In genomic region chr5:41903892-41904799, GRCh38 we compare ENCODE assay signal across 1 cellular context.
TF ChIP-seq lines count a peak whose summit lies in the region.

A gene with protein sequence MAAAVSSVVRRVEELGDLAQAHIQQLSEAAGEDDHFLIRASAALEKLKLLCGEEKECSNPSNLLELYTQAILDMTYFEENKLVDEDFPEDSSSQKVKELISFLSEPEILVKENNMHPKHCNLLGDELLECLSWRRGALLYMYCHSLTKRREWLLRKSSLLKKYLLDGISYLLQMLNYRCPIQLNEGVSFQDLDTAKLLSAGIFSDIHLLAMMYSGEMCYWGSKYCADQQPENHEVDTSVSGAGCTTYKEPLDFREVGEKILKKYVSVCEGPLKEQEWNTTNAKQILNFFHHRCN (plus strand): TSS chr5:41904344. CDS start chr5:41904368, 24 bp downstream.

TF ChIP-seq in HepG2, 621 proteins besides CTCF, POLR2A, EP300 and RAD21 (continued from another document and continues in another):
- TF ChIP-seq PBX3 (CRISPR knock-in tag; IDR thresholded peaks at IDR 0.05; ENCODE audit: borderline replicate concordance) (no peak), HES4 (CRISPR knock-in tag; IDR thresholded peaks at IDR 0.05; ENCODE audit: borderline replicate concordance) (peak; percentile 91; the same call in 1 of the 2 replicates), MEIS2 (CRISPR knock-in tag; IDR thresholded peaks at IDR 0.05) (peak; percentile 42; the same call in 1 of the 2 replicates), RXRA (CRISPR knock-in tag; IDR thresholded peaks at IDR 0.05) (peak; percentile 93), SAFB2 (CRISPR knock-in tag; IDR thresholded peaks at IDR 0.05; ENCODE audit: borderline replicate concordance, low read depth) (no peak), SMYD3 (CRISPR knock-in tag; IDR thresholded peaks at IDR 0.05) (no peak), NFYC (CRISPR knock-in tag; IDR thresholded peaks at IDR 0.05) (peak; percentile 94), ARNT2 (CRISPR knock-in tag; IDR thresholded peaks at IDR 0.05; ENCODE audit: low read depth) (peak; percentile 75; the same call in 1 of the 2 replicates), GATAD2A (CRISPR knock-in tag; IDR thresholded peaks at IDR 0.05) (peak; percentile 34; the same call in 1 of the 2 replicates), ZNF362 (CRISPR knock-in tag; IDR thresholded peaks at IDR 0.05; ENCODE audit: borderline replicate concordance) (peak; percentile 39; the same call in 1 of the 2 replicates), PCBP1 (IDR thresholded peaks at IDR 0.05; ENCODE audit: borderline replicate concordance, low read depth, low read length) (0 out of 2 replicates have a peak, but pooled peaks have one; percentile 77), PRDM10 (CRISPR knock-in tag; IDR thresholded peaks at IDR 0.05; ENCODE audit: low read depth) (no peak; the same call in 1 of the 2 replicates), KDM6A (CRISPR knock-in tag; IDR thresholded peaks at IDR 0.05; ENCODE audit: low read depth) (peak; percentile 18; the same call in 1 of the 2 replicates), MZF1 (CRISPR knock-in tag; IDR thresholded peaks at IDR 0.05; ENCODE audit: borderline replicate concordance) (0 out of 2 replicates have a peak, but pooled peaks have one; percentile 21), CREB3 (CRISPR knock-in tag; IDR thresholded peaks at IDR 0.05) (no peak), ZNF10 (CRISPR knock-in tag; IDR thresholded peaks at IDR 0.05; ENCODE audit: borderline replicate concordance, low read depth) (no peak), DMAP1 (CRISPR knock-in tag; IDR thresholded peaks at IDR 0.05) (peak; percentile 92), SNRNP70 (IDR thresholded peaks at IDR 0.05; ENCODE audit: low read depth, low read length) (no peak), ZNF317 (CRISPR knock-in tag; IDR thresholded peaks at IDR 0.05) (peak; percentile 79), EZH2 (conservative IDR thresholded peaks at IDR 0.05; ENCODE audit: low read depth, low read length) (no peak), CENPT (CRISPR knock-in tag; IDR thresholded peaks at IDR 0.05; ENCODE audit: low read depth) (0 out of 2 replicates have a peak, but pooled peaks have one; percentile 61), NONO (IDR thresholded peaks at IDR 0.05) (no peak), NONO (CRISPR knock-in tag; conservative IDR thresholded peaks at IDR 0.05) (peak; percentile 62), TP53 (CRISPR knock-in tag; conservative IDR thresholded peaks at IDR 0.05) (0 out of 2 replicates have a peak, but pooled peaks have one; percentile 76), AHR (CRISPR knock-in tag; IDR thresholded peaks at IDR 0.05) (peak; percentile 88; the same call in 1 of the 2 replicates), MTERF4 (CRISPR knock-in tag; IDR thresholded peaks at IDR 0.05) (0 out of 2 replicates have a peak, but pooled peaks have one; percentile 44), ZSCAN22 (CRISPR knock-in tag; IDR thresholded peaks at IDR 0.05) (peak; percentile 58; the same call in 1 of the 2 replicates), PHB2 (IDR thresholded peaks at IDR 0.05; ENCODE audit: partially characterized antibody) (no peak), ZNF260 (CRISPR knock-in tag; IDR thresholded peaks at IDR 0.05; ENCODE audit: borderline replicate concordance, low read depth) (no peak), BRF2 (CRISPR knock-in tag; IDR thresholded peaks at IDR 0.05) (0 out of 2 replicates have a peak, but pooled peaks have one; percentile 55), SMC3 (IDR thresholded peaks at IDR 0.05; ENCODE audit: low read length) (no peak), SOX6 (IDR thresholded peaks at IDR 0.05) (no peak), SOX6 (CRISPR knock-in tag; IDR thresholded peaks at IDR 0.05) (peak; percentile 76), FOXA3 (CRISPR knock-in tag; IDR thresholded peaks at IDR 0.05) (peak; percentile 38), HNRNPH1 (optimal IDR thresholded peaks at IDR 0.05; ENCODE audit: low read depth, low read length) (peak; percentile 29), NFE2L2 (IDR thresholded peaks at IDR 0.05; ENCODE audit: low read length) (no peak), BHLHE40 (IDR thresholded peaks at IDR 0.05; ENCODE audit: low read length) (peak; percentile 99), HNF4A (CRISPR knock-in tag; IDR thresholded peaks at IDR 0.05) (0 out of 2 replicates have a peak, but pooled peaks have one; percentile 9)
- TF ChIP-seq, protein P1, sequence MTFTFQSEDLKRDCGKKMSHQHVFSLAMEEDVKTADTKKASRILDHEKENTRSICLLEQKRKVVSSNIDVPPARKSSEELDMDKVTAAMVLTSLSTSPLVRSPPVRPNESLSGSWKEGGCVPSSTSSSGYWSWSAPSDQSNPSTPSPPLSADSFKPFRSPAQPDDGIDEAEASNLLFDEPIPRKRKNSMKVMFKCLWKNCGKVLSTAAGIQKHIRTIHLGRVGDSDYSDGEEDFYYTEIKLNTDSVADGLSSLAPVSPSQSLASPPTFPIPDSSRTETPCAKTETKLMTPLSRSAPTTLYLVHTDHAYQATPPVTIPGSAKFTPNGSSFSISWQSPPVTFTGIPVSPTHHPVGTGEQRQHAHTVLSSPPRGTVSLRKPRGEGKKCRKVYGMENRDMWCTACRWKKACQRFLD (CRISPR knock-in tag; IDR thresholded peaks at IDR 0.05; ENCODE audit: borderline replicate concordance) = peak; percentile 34; the same call in 1 of the 2 replicates
- TF ChIP-seq, protein P2, sequence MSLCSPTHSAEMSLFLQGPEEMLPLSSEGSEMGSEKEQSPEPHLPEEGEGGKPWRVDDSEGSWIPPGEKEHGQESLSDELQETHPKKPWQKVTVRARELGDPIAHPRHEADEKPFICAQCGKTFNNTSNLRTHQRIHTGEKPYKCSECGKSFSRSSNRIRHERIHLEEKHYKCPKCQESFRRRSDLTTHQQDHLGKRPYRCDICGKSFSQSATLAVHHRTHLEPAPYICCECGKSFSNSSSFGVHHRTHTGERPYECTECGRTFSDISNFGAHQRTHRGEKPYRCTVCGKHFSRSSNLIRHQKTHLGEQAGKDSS (CRISPR knock-in tag; IDR thresholded peaks at IDR 0.05; ENCODE audit: borderline replicate concordance, low read depth) = peak; percentile 63; the same call in 1 of the 2 replicates
- TF ChIP-seq, protein P3, sequence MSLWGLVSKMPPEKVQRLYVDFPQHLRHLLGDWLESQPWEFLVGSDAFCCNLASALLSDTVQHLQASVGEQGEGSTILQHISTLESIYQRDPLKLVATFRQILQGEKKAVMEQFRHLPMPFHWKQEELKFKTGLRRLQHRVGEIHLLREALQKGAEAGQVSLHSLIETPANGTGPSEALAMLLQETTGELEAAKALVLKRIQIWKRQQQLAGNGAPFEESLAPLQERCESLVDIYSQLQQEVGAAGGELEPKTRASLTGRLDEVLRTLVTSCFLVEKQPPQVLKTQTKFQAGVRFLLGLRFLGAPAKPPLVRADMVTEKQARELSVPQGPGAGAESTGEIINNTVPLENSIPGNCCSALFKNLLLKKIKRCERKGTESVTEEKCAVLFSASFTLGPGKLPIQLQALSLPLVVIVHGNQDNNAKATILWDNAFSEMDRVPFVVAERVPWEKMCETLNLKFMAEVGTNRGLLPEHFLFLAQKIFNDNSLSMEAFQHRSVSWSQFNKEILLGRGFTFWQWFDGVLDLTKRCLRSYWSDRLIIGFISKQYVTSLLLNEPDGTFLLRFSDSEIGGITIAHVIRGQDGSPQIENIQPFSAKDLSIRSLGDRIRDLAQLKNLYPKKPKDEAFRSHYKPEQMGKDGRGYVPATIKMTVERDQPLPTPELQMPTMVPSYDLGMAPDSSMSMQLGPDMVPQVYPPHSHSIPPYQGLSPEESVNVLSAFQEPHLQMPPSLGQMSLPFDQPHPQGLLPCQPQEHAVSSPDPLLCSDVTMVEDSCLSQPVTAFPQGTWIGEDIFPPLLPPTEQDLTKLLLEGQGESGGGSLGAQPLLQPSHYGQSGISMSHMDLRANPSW (CRISPR knock-in tag; IDR thresholded peaks at IDR 0.05; ENCODE audit: borderline replicate concordance) = peak; percentile 73; the same call in 1 of the 2 replicates
- TF ChIP-seq, protein P4, sequence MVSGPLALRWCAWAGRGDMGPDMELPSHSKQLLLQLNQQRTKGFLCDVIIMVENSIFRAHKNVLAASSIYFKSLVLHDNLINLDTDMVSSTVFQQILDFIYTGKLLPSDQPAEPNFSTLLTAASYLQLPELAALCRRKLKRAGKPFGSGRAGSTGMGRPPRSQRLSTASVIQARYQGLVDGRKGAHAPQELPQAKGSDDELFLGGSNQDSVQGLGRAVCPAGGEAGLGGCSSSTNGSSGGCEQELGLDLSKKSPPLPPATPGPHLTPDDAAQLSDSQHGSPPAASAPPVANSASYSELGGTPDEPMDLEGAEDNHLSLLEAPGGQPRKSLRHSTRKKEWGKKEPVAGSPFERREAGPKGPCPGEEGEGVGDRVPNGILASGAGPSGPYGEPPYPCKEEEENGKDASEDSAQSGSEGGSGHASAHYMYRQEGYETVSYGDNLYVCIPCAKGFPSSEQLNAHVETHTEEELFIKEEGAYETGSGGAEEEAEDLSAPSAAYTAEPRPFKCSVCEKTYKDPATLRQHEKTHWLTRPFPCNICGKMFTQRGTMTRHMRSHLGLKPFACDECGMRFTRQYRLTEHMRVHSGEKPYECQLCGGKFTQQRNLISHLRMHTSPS (CRISPR knock-in tag; IDR thresholded peaks at IDR 0.05; ENCODE audit: low read depth) = no peak
- TF ChIP-seq, protein P5, sequence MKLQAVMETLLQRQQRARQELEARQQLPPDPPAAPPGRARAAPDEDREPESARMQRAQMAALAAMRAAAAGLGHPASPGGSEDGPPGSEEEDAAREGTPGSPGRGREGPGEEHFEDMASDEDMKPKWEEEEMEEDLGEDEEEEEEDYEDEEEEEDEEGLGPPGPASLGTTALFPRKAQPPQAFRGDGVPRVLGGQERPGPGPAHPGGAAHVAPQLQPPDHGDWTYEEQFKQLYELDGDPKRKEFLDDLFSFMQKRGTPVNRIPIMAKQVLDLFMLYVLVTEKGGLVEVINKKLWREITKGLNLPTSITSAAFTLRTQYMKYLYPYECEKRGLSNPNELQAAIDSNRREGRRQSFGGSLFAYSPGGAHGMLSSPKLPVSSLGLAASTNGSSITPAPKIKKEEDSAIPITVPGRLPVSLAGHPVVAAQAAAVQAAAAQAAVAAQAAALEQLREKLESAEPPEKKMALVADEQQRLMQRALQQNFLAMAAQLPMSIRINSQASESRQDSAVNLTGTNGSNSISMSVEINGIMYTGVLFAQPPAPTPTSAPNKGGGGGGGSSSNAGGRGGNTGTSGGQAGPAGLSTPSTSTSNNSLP (IDR thresholded peaks at IDR 0.05; ENCODE audit: low read depth, low read length) = peak; percentile 8; the same call in 1 of the 2 replicates
